11 cellular contexts compared by ENCODE assay signal in genomic region chr6:139763468-139764214, GRCh38.
A peak's percentile ranks its signal among the peaks of the same experiment; 100 is the strongest.
DNase-seq lines count a peak whose midpoint lies in the region; ATAC-seq and TF ChIP-seq lines count a peak whose summit lies in the region.
"Had no signal": no experiment of that assay in that cellular context is flagged by ENCODE, and none has a peak within 500 bp of the region (broad histone marks: within the 10 kb centered on the region; RNA-seq: fewer than 3 reads in every experiment).

No MANE protein-coding gene starts in this region.

- H3K9me3 ChIP-seq in osteoblast (ENCODE audit: low read depth, low read length) = no peaks in the 10 kb centered on the region
- H3K9me3 ChIP-seq: prostate gland had no signal

- H4K20me1 ChIP-seq in osteoblast (ENCODE audit: insufficient read depth, low read length) = no peaks in the 10 kb centered on the region

- peak; percentile 53 for DNase-seq in AG09309 (ENCODE audit: low read depth)
- DNase-seq in NOMO-1 (lab: John Stamatoyannopoulos, UW; ENCODE audit: unreplicated experiment in 2 of 2) = peak; percentile 29 to 40
- DNase-seq in cardiac fibroblast (ENCODE audit: low read depth in 2 of 2) = peak; percentile 49 to 74
- DNase-seq in osteoblast (ENCODE audit: insufficient read length, low spot score, missing footprints) = no peak
- no peak for DNase-seq in inferior parietal cortex (ENCODE audit: extremely low spot score)
- DNase-seq: activated effector memory CD4-positive, alpha-beta T cell treated with Interleukin-2 at 50 U/mL for 16 hours; T-helper 1 cell had no signal

- H3K27ac ChIP-seq in osteoblast (ENCODE audit: low read depth, low read length) = peak overlapping the region; percentile 84

- no peaks in the 10 kb centered on the region for H3K36me3 ChIP-seq in osteoblast (ENCODE audit: insufficient read depth, low read length)
- H3K36me3 ChIP-seq: prostate gland had no signal

- no peak for ATAC-seq in GM19463 (IDR thresholded peaks at IDR 0.05; ENCODE audit: unreplicated experiment)
- ATAC-seq in GM18870 (IDR thresholded peaks at IDR 0.05; ENCODE audit: unreplicated experiment) = no peak
- no peak for ATAC-seq in HG02973 (IDR thresholded peaks at IDR 0.05; ENCODE audit: unreplicated experiment)

- no peak overlapping the region for H2AFZ ChIP-seq in osteoblast (ENCODE audit: low read length)

- H3K4me1 ChIP-seq in osteoblast (ENCODE audit: insufficient read depth, low read length) = peaks cover 46% of the 10 kb centered on the region
- H3K4me1 ChIP-seq: prostate gland had no signal

- no peak overlapping the region for H3K4me3 ChIP-seq in AG09309 (ENCODE audit: control insufficient read depth, low read depth, low read length)
- no peak overlapping the region for H3K4me3 ChIP-seq in cardiac fibroblast (replicated peaks in 1 of 2; ENCODE audit: low read depth in 2 of 2, low read length in 2 of 2)
- no peak overlapping the region for H3K4me3 ChIP-seq in osteoblast (ENCODE audit: insufficient read depth, low read length)
- H3K4me3 ChIP-seq: prostate gland had no signal

- H3K27me3 ChIP-seq in osteoblast (ENCODE audit: insufficient read depth, low read length) = no peaks in the 10 kb centered on the region

- no peak for TF ChIP-seq CTCF in AG09309 (IDR thresholded peaks at IDR 0.05; ENCODE audit: control insufficient read depth, insufficient read depth, low read depth, low read length, missing control alignments)
- no peak for TF ChIP-seq CTCF in cardiac fibroblast (IDR thresholded peaks at IDR 0.05; ENCODE audit: low read depth, low read length)
- no peak for TF ChIP-seq CTCF in osteoblast (IDR thresholded peaks at IDR 0.05; ENCODE audit: extremely low read depth, low read depth, low read length)

- H3K4me2 ChIP-seq in osteoblast (ENCODE audit: insufficient read depth, low read length) = peak overlapping the region; percentile 45

- no peaks in the 10 kb centered on the region for H3K79me2 ChIP-seq in osteoblast (ENCODE audit: insufficient read depth, low read length)

Comparison
In these comparisons a context has a peak if more than half of its experiments do, and no peak if none do; other contexts are left out.
1. DNase-seq: peak in AG09309 (single experiment), NOMO-1 (2 of 2) and cardiac fibroblast (2 of 2); none in osteoblast (single experiment) and inferior parietal cortex (single experiment).